Comparison of ENCODE assay signal across 1 cellular context in the genomic region with DNA sequence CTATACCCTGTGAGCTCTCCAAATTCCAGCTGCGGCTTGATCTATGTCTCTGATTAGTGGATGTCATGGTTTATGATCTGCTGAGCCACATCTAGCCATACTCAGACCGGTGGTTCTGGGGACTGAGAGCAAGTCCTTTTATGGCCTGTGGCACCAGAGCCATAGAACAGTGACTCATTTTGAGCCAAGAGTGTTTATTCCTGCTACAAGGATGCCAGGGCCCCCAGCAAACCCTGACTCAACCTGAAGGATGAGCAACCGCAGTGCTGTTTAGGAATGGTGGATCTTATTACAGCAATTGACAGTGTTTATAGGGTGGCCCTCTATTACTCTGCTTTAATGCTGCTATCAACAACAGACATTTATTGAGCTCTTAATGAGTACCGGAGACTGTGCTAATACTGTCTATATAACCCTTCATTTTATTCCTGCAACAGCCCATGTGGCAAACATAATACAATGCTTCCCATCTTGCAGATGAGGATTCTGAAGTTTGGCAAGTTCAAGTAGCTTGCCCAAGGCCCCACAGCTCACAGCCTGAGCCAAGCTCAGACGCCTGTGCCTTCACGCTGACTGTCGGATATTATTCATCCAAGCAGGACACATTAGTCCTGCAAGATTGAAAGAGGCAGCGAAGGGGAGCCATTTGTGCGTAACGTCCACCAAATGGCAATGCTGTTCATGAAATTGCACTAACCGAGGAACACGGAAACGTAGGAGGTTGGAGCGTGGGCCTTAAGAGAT.
TF ChIP-seq lines count a peak whose summit lies in the region.

No MANE protein-coding gene starts in this region.

TF ChIP-seq in GM12878, 131 proteins besides CTCF, POLR2A, EP300 and RAD21 (continued from another document):
- TF ChIP-seq, protein P1, sequence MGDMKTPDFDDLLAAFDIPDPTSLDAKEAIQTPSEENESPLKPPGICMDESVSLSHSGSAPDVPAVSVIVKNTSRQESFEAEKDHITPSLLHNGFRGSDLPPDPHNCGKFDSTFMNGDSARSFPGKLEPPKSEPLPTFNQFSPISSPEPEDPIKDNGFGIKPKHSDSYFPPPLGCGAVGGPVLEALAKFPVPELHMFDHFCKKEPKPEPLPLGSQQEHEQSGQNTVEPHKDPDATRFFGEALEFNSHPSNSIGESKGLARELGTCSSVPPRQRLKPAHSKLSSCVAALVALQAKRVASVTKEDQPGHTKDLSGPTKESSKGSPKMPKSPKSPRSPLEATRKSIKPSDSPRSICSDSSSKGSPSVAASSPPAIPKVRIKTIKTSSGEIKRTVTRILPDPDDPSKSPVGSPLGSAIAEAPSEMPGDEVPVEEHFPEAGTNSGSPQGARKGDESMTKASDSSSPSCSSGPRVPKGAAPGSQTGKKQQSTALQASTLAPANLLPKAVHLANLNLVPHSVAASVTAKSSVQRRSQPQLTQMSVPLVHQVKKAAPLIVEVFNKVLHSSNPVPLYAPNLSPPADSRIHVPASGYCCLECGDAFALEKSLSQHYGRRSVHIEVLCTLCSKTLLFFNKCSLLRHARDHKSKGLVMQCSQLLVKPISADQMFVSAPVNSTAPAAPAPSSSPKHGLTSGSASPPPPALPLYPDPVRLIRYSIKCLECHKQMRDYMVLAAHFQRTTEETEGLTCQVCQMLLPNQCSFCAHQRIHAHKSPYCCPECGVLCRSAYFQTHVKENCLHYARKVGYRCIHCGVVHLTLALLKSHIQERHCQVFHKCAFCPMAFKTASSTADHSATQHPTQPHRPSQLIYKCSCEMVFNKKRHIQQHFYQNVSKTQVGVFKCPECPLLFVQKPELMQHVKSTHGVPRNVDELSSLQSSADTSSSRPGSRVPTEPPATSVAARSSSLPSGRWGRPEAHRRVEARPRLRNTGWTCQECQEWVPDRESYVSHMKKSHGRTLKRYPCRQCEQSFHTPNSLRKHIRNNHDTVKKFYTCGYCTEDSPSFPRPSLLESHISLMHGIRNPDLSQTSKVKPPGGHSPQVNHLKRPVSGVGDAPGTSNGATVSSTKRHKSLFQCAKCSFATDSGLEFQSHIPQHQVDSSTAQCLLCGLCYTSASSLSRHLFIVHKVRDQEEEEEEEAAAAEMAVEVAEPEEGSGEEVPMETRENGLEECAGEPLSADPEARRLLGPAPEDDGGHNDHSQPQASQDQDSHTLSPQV (IDR thresholded peaks at IDR 0.05) = no peak
- TF ChIP-seq ETV6 (conservative IDR thresholded peaks at IDR 0.05 in 1 of 2, IDR thresholded peaks at IDR 0.05 in 1 of 2; ENCODE audit: borderline replicate concordance in 1 of 2, low read depth in 1 of 2) = no peak
- no peak for TF ChIP-seq CHD1 (IDR thresholded peaks at IDR 0.05; ENCODE audit: low read depth, low read length)
